ENCODE assay signal across 7 cellular contexts in the genomic region with DNA sequence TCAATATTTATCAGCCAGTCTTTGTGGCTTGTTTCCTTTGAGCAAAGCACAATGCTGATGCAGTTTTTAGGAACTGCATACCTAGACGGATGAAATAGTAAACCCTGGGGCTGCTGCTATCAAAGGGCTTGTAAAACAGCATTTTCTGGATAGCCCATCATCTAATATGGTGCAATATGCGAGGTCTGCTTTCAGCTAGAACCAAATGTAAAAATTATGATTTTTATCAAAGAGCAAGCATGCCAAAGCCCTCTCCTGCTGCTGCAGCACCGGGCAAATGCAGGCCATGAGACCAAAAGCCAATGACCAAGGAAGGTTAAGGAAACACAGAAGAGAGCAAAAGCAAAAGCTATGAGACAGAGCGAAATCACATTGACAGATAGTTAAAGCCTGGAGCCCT.
"Had no signal": no experiment of that assay in that cellular context is flagged by ENCODE, and none has a peak within 500 bp of the region (broad histone marks: within the 10 kb centered on the region; RNA-seq: fewer than 3 reads in every experiment).

No MANE protein-coding gene starts in this region.

- H2AFZ ChIP-seq: GM23248 had no signal

- H3K4me3 Mint-ChIP-seq: H9, IgD-negative memory B cell had no signal

- H3K27ac ChIP-seq: GM23248, HL-60 had no signal

- H3K27ac Mint-ChIP-seq: H9, IgD-negative memory B cell had no signal

- H3K36me3 Mint-ChIP-seq: IgD-negative memory B cell had no signal

- DNase-seq: GM23248, H9, HCEC 1CT, KBM-7 had no signal

- H3K4me3 ChIP-seq: GM23248 had no signal

- ATAC-seq: HepG2 had no signal

- H3K9me3 Mint-ChIP-seq: IgD-negative memory B cell had no signal
